In genomic region chr17:2002767-2003329, GRCh38 we compare ENCODE assay signal across 23 cellular contexts. TPM values are rescaled to one million over a fixed set of nuclear protein-coding genes. Genes with fewer than 3 reads are reported as not detected.
DNase-seq lines count a peak whose midpoint lies in the region; ATAC-seq and TF ChIP-seq lines count a peak whose summit lies in the region.
"Had no signal": no experiment of that assay in that cellular context is flagged by ENCODE, and none has a peak within 500 bp of the region (broad histone marks: within the 10 kb centered on the region; RNA-seq: fewer than 3 reads in every experiment).

No MANE protein-coding gene starts in this region.

- H3K79me1 ChIP-seq in IMR-90 (ENCODE audit: low read depth in 1 of 2, low read length in 2 of 2): no peaks in the 10 kb centered on the region

- 85% methylated on average over 3 of the region's 16 CpGs; no CpG with 5 or more reads in 1 of the 2 experiments for WGBS in IMR-90 (ENCODE audit: extremely low coverage in 2 of 2, insufficient read length in 1 of 2), 2 experiments
- 75 to 93% methylated on average over 5 to 11 of the region's 16 CpGs for WGBS in mesodermal cell (ENCODE audit: insufficient coverage in 2 of 2), 2 experiments
- WGBS in suprapubic skin: 54% methylated on average over 9 of the region's 16 CpGs

- in situ Hi-C loops in IMR-90 (cut with MboI; ENCODE audit: low sequenced_read_pairs): no loop called here

- no peak overlapping the region for H3K56ac ChIP-seq in IMR-90 (ENCODE audit: extremely low read depth, insufficient read depth, low read length)

- CTCF ChIA-PET in IMR-90 (lab: Yijun Ruan, JAX): no interaction called here
- CTCF ChIA-PET in CD4-positive, alpha-beta T cell (lab: Charles Lee): no interaction called here

- no peak for TF ChIP-seq RAD21 in IMR-90 (IDR thresholded peaks at IDR 0.05; ENCODE audit: low read length)

- no peaks in the 10 kb centered on the region for H3K36me3 Mint-ChIP-seq in CD4-positive, alpha-beta T cell (ENCODE audit: low read depth)
- H3K36me3 Mint-ChIP-seq: activated naive CD8-positive, alpha-beta T cell had no signal

- no peak overlapping the region for H2BK20ac ChIP-seq in IMR-90 (ENCODE audit: low read depth, low read length)

- peaks cover 8% of the 10 kb centered on the region for H3K4me1 ChIP-seq in IMR-90 (ENCODE audit: control insufficient read depth, insufficient read depth, low read length)
- peaks cover 7% of the 10 kb centered on the region for H3K4me1 ChIP-seq in mesodermal cell (ENCODE audit: control insufficient read depth, insufficient read depth, low read length, poor library complexity, severe bottlenecking)
- H3K4me1 ChIP-seq in suprapubic skin: peaks cover 40% of the 10 kb centered on the region

- TF ChIP-seq CTCF in IMR-90 (conservative IDR thresholded peaks at IDR 0.05; ENCODE audit: low read depth, low read length): no peak
- TF ChIP-seq CTCF in suprapubic skin (IDR thresholded peaks at IDR 0.05): no peak
- TF ChIP-seq CTCF in CD4-positive, alpha-beta T cell (IDR thresholded peaks at IDR 0.05): no peak

- no peak overlapping the region for H3K23ac ChIP-seq in IMR-90 (ENCODE audit: low read depth, low read length)

- H3K9me1 ChIP-seq in IMR-90 (ENCODE audit: insufficient read depth, low read length): no peaks in the 10 kb centered on the region

- H4K8ac ChIP-seq in IMR-90 (ENCODE audit: low read depth in 2 of 2, low read length in 2 of 2): no peak overlapping the region

- no peak overlapping the region for H3K4me3 Mint-ChIP-seq in CD4-positive, alpha-beta T cell
- H3K4me3 Mint-ChIP-seq: activated naive CD8-positive, alpha-beta T cell; naive B cell had no signal

- no peak overlapping the region for H3K9ac ChIP-seq in IMR-90 (ENCODE audit: low read depth, low read length)

- no peak overlapping the region for H2AK9ac ChIP-seq in IMR-90 (replicated peaks; ENCODE audit: low read depth, low read length, poor library complexity)

- no peak for TF ChIP-seq EP300 in suprapubic skin (IDR thresholded peaks at IDR 0.05)

- H3K14ac ChIP-seq in IMR-90 (replicated peaks; ENCODE audit: low read depth, low read length): no peak overlapping the region

- no peaks in the 10 kb centered on the region for H4K20me1 ChIP-seq in IMR-90 (ENCODE audit: insufficient read depth, low read length)

- intact Hi-C loops in IMR-90 (cut with micrococcal nuclease): no loop called here
- intact Hi-C loops in CD4-positive, alpha-beta T cell (cut with DNase I, micrococcal nuclease): no loop called here

- no peak overlapping the region for H3K4me3 ChIP-seq in IMR-90 (ENCODE audit: insufficient read depth, low read depth, low read length)
- no peak overlapping the region for H3K4me3 ChIP-seq in mesodermal cell (ENCODE audit: extremely low read depth, insufficient read depth, low read length, poor library complexity, severe bottlenecking)
- no peak overlapping the region for H3K4me3 ChIP-seq in suprapubic skin
- H3K4me3 ChIP-seq: colonic mucosa, upper lobe of left lung had no signal

- peaks cover 4% of the 10 kb centered on the region; the same call in 1 of the 2 replicates for H3K27me3 ChIP-seq in IMR-90 (ENCODE audit: control insufficient read depth, insufficient read depth, low read length)
- no peaks in the 10 kb centered on the region for H3K27me3 ChIP-seq in suprapubic skin
- H3K27me3 ChIP-seq in CD4-positive, alpha-beta T cell (ENCODE audit: control insufficient read depth, insufficient read depth, low read length): peaks cover 14% of the 10 kb centered on the region
- H3K27me3 ChIP-seq: colonic mucosa had no signal

- no peak overlapping the region for H4K5ac ChIP-seq in IMR-90 (ENCODE audit: low read depth, low read length)

- H3K9me3 Mint-ChIP-seq in CD4-positive, alpha-beta T cell: no peaks in the 10 kb centered on the region
- H3K9me3 Mint-ChIP-seq: naive B cell had no signal

- TF ChIP-seq POLR2A in IMR-90 (IDR thresholded peaks at IDR 0.05; ENCODE audit: low read depth, low read length) (no peak), suprapubic skin (IDR thresholded peaks at IDR 0.05) (no peak)

- H2AK5ac ChIP-seq in IMR-90 (ENCODE audit: low read depth, low read length): no peak overlapping the region

- no peak overlapping the region for H3K4ac ChIP-seq in IMR-90 (ENCODE audit: low read depth, low read length)

- H3K4me2 ChIP-seq in IMR-90 (ENCODE audit: low read depth, low read length): no peak overlapping the region

- H3K4me1 Mint-ChIP-seq in CD4-positive, alpha-beta T cell (ENCODE audit: low read depth): no peaks in the 10 kb centered on the region

- H3K36me3 ChIP-seq in IMR-90 (ENCODE audit: control insufficient read depth, insufficient read depth, low read length) (no peaks in the 10 kb centered on the region), mesodermal cell (ENCODE audit: control insufficient read depth, insufficient read depth, low read length) (no peaks in the 10 kb centered on the region), suprapubic skin (no peaks in the 10 kb centered on the region)
- H3K36me3 ChIP-seq: colonic mucosa, upper lobe of left lung had no signal

- no peak overlapping the region for H3K27ac Mint-ChIP-seq in CD4-positive, alpha-beta T cell
- H3K27ac Mint-ChIP-seq: activated naive CD8-positive, alpha-beta T cell; naive B cell had no signal

- no peak overlapping the region for H2BK15ac ChIP-seq in IMR-90 (ENCODE audit: low read depth, low read length)

- H2BK5ac ChIP-seq in IMR-90 (ENCODE audit: low read depth, low read length, poor library complexity, severe bottlenecking): no peak overlapping the region

- H3K18ac ChIP-seq in IMR-90 (ENCODE audit: low read depth, low read length): no peak overlapping the region

- no peak overlapping the region for H3K27ac ChIP-seq in IMR-90 (ENCODE audit: insufficient read depth, low read length)
- peak overlapping the region; percentile 56 for H3K27ac ChIP-seq in angular gyrus (ENCODE audit: low read depth, low read length)
- peak overlapping the region; percentile 23 for H3K27ac ChIP-seq in mesodermal cell (ENCODE audit: low read depth, low read length, severe bottlenecking)
- peak overlapping the region; percentile 73 for H3K27ac ChIP-seq in suprapubic skin
- H3K27ac ChIP-seq in CD4-positive, alpha-beta T cell (ENCODE audit: low read depth, low read length): no peak overlapping the region
- H3K27ac ChIP-seq: colonic mucosa, upper lobe of left lung had no signal

- DNase-seq in IMR-90 (no peak), suprapubic skin (ENCODE audit: low spot score in 2 of 2) (no peak)
- DNase-seq in CD4-positive, alpha-beta T cell: no peak
- no peak for DNase-seq in activated CD4-positive, alpha-beta T cell treated with anti-CD3 and anti-CD28 coated beads for 1 hour
- DNase-seq: AML-193; colonic mucosa; COR-L47; EL; kidney; MM.1S; naive B cell; NCI-H1436; NCI-H748 treated with DMSO at 0.1 percent for 48 hours; Right ventricle myocardium superior; stimulated activated CD4-positive, alpha-beta T cell treated with anti-CD3 and anti-CD28 coated beads, Interleukin-2, amount 100 ng/mL, for 24 hours; stimulated activated naive CD4-positive, alpha-beta T cell had no signal

- H3K27me3 Mint-ChIP-seq in CD4-positive, alpha-beta T cell: peaks cover 19% of the 10 kb centered on the region

- ATAC-seq in IMR-90 (ENCODE audit: low read depth): no peak
- no peak for ATAC-seq in CD4-positive, alpha-beta T cell (ENCODE audit: poor library complexity)
- no peak for ATAC-seq in GM18498 (IDR thresholded peaks at IDR 0.05; ENCODE audit: unreplicated experiment)

- H2BK120ac ChIP-seq in IMR-90 (ENCODE audit: low read depth, low read length): no peak overlapping the region

- peak overlapping the region; percentile 23 for H2AFZ ChIP-seq in IMR-90 (replicated peaks; ENCODE audit: low read length, poor library complexity)

- BruUV-seq in IMR-90 (replicated peaks; lab: Mats Ljungman, UMichigan): no TSS peak

- POLR2A ChIA-PET in IMR-90 (lab: Charles Lee; ENCODE audit: unreplicated experiment): no interaction called here
- POLR2A ChIA-PET in CD4-positive, alpha-beta T cell (lab: Charles Lee): no interaction called here

- dilution Hi-C loops in IMR-90 (cut with HindIII; ENCODE audit: low sequenced_read_pairs, unreplicated experiment): no loop called here

- H3K9me3 ChIP-seq in IMR-90 (ENCODE audit: control insufficient read depth, insufficient read depth, low read length) (no peaks in the 10 kb centered on the region), mesodermal cell (ENCODE audit: control insufficient read depth, low read length) (no peaks in the 10 kb centered on the region), suprapubic skin (no peaks in the 10 kb centered on the region)
- H3K9me3 ChIP-seq in CD4-positive, alpha-beta T cell (ENCODE audit: control insufficient read depth, low read length): no peaks in the 10 kb centered on the region
- H3K9me3 ChIP-seq: colonic mucosa, upper lobe of left lung had no signal

- H4K91ac ChIP-seq in IMR-90 (ENCODE audit: insufficient read depth, low read depth, low read length): no peak overlapping the region

RNA-seq across cellular contexts. Expression of gene RTN4RL1, which starts 22.3 kb away (rescaled TPM):
- total RNA-seq in IMR-90 (2012; rRNA removed) (under 0.01 TPM in 2 replicates), suprapubic skin (10 to 100 TPM; 16.4 to 24.8 (median 21.6) TPM)
- polyA plus RNA-seq in IMR-90 (2012; rRNA removed): 0.03 and 0.04 TPM in 2 replicates
- 0.07 TPM in 1 of 2 replicates, not detected in the other for polyA plus RNA-seq in IMR-90 (2012; cell fraction: cytosol; rRNA removed)
- polyA plus RNA-seq in IMR-90 (2012; cell fraction: nucleus; rRNA removed; ENCODE audit: low replicate concordance): 0.03 TPM in 1 of 2 replicates, not detected in the other
- polyA plus RNA-seq in mesodermal cell (2013, experiment 1 of 2): 0.52 TPM
- 0.56 TPM for polyA plus RNA-seq in mesodermal cell (2013, experiment 2 of 2)
- total RNA-seq in CD4-positive, alpha-beta T cell: under 1 TPM; 0.06 to 0.11 TPM
- total RNA-seq: endothelial cell of umbilical vein, OCI-LY7 had no signal

RNA-seq across cellular contexts. Expression of gene DPH1, which starts 27.1 kb away (rescaled TPM):
- total RNA-seq in IMR-90 (2012; rRNA removed) (20.6 and 24.4 TPM in 2 replicates), suprapubic skin (100 to 1,000 TPM in 1 of 4 donors, 10 to 100 TPM in 3; 58.7 to 115 (median 66.3) TPM)
- 49.9 and 51.9 TPM in 2 replicates for polyA plus RNA-seq in IMR-90 (2012; rRNA removed)
- polyA plus RNA-seq in IMR-90 (2012; cell fraction: cytosol; rRNA removed): 31.8 and 38.7 TPM in 2 replicates
- 153 and 299 TPM in 2 replicates for polyA plus RNA-seq in IMR-90 (2012; cell fraction: nucleus; rRNA removed; ENCODE audit: low replicate concordance)
- 23.9 TPM for polyA plus RNA-seq in mesodermal cell (2013, experiment 1 of 2)
- polyA plus RNA-seq in mesodermal cell (2013, experiment 2 of 2): 26.9 TPM
- 100 to 1,000 TPM in 1 of 2 experiments, 10 to 100 TPM in 1; 96.4 to 101 TPM for total RNA-seq in CD4-positive, alpha-beta T cell

RNA-seq across cellular contexts. Expression of gene OVCA2, which starts 39.0 kb away (rescaled TPM):
- total RNA-seq in IMR-90 (2012; rRNA removed) (38.7 and 42.2 TPM in 2 replicates), suprapubic skin (10 to 100 TPM; 36.6 to 51.5 (median 42.7) TPM)
- polyA plus RNA-seq in IMR-90 (2012; rRNA removed): 46.9 and 52.6 TPM in 2 replicates
- 40.4 and 50.0 TPM in 2 replicates for polyA plus RNA-seq in IMR-90 (2012; cell fraction: cytosol; rRNA removed)
- polyA plus RNA-seq in IMR-90 (2012; cell fraction: nucleus; rRNA removed; ENCODE audit: low replicate concordance): 23.2 and 26.2 TPM in 2 replicates
- 25.9 TPM for polyA plus RNA-seq in mesodermal cell (2013, experiment 1 of 2)
- polyA plus RNA-seq in mesodermal cell (2013, experiment 2 of 2): 25.3 TPM
- 10 to 100 TPM; 34.4 to 35.1 TPM for total RNA-seq in CD4-positive, alpha-beta T cell

RNA-seq across cellular contexts. Expression of gene HIC1, which starts 52.1 kb away (rescaled TPM):
- total RNA-seq in IMR-90 (2012; rRNA removed) (10.0 and 10.4 TPM in 2 replicates), suprapubic skin (1 to 10 TPM; 2.7 to 9.5 (median 4.9) TPM)
- polyA plus RNA-seq in IMR-90 (2012; rRNA removed): 23.0 and 30.9 TPM in 2 replicates
- 17.8 and 60.2 TPM in 2 replicates for polyA plus RNA-seq in IMR-90 (2012; cell fraction: cytosol; rRNA removed)
- 69.0 and 122 TPM in 2 replicates for polyA plus RNA-seq in IMR-90 (2012; cell fraction: nucleus; rRNA removed; ENCODE audit: low replicate concordance)
- 1.3 TPM for polyA plus RNA-seq in mesodermal cell (2013, experiment 1 of 2)
- 2.1 TPM for polyA plus RNA-seq in mesodermal cell (2013, experiment 2 of 2)
- 1 to 10 TPM; 2.4 to 3.0 TPM for total RNA-seq in CD4-positive, alpha-beta T cell

Comparison
In these comparisons a context has a peak if more than half of its experiments do, and no peak if none do; other contexts are left out.
1. H3K27ac ChIP-seq: peak in angular gyrus (single experiment), mesodermal cell (single experiment) and suprapubic skin (single experiment); none in IMR-90 (single experiment) and CD4-positive, alpha-beta T cell (single experiment).
2. RNA of gene RTN4RL1, which starts 22.3 kb away (total RNA-seq): 16.4 to 24.8 TPM in suprapubic skin; 0.06 to 0.11 TPM in CD4-positive, alpha-beta T cell and under 0.01 TPM in IMR-90; every median in the first group is over 10 times any median in the second.